ENCODE assay signal across 1 cellular context in the genomic region with DNA sequence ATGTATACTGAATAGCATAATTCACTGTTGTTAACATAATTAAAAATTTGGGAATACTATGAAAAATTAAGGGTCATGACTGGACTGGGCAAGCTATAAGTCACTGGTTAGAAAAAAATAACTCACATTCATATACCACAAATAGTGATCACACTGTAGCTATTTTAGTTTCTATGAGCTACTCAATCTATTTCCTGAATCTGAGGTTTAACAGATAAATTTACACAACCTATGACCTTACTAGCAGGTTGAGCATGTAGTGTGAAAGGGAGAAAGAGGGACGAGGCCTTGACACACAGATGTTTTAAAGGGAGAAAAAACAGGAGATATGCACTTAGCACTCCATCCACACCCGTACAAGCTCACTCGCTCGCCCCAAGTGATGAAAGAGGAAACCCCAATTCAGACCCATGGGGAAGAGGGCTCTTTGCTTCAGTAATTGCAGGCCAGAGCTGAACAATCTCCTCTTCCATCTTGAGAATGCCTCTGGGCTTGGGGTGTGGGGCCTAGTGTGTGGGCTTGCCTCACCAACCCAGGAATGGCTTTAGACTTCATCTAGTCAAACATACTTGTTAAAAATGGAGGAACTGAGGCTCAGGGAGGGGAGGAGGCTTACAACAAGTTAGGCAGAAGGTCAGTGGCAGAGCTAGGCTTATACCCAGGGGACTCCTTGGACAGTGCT.
A peak's percentile ranks its signal among the peaks of the same experiment; 100 is the strongest.
TF ChIP-seq lines count a peak whose summit lies in the region.

No MANE protein-coding gene starts in this region.

TF ChIP-seq in GM12878, 131 proteins besides CTCF, POLR2A, EP300 and RAD21 (continued from another document and continues in another):
- TF ChIP-seq, protein P1, sequence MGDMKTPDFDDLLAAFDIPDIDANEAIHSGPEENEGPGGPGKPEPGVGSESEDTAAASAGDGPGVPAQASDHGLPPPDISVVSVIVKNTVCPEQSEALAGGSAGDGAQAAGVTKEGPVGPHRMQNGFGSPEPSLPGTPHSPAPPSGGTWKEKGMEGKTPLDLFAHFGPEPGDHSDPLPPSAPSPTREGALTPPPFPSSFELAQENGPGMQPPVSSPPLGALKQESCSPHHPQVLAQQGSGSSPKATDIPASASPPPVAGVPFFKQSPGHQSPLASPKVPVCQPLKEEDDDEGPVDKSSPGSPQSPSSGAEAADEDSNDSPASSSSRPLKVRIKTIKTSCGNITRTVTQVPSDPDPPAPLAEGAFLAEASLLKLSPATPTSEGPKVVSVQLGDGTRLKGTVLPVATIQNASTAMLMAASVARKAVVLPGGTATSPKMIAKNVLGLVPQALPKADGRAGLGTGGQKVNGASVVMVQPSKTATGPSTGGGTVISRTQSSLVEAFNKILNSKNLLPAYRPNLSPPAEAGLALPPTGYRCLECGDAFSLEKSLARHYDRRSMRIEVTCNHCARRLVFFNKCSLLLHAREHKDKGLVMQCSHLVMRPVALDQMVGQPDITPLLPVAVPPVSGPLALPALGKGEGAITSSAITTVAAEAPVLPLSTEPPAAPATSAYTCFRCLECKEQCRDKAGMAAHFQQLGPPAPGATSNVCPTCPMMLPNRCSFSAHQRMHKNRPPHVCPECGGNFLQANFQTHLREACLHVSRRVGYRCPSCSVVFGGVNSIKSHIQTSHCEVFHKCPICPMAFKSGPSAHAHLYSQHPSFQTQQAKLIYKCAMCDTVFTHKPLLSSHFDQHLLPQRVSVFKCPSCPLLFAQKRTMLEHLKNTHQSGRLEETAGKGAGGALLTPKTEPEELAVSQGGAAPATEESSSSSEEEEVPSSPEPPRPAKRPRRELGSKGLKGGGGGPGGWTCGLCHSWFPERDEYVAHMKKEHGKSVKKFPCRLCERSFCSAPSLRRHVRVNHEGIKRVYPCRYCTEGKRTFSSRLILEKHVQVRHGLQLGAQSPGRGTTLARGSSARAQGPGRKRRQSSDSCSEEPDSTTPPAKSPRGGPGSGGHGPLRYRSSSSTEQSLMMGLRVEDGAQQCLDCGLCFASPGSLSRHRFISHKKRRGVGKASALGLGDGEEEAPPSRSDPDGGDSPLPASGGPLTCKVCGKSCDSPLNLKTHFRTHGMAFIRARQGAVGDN (IDR thresholded peaks at IDR 0.05) = peak; percentile 97
- peak; percentile 83 for TF ChIP-seq MEF2B (IDR thresholded peaks at IDR 0.05; ENCODE audit: partially characterized antibody, poor library complexity, severe bottlenecking)
- peak in 1 of 2 experiments; percentile 86; a peak in 2 of 4 replicates for TF ChIP-seq ETV6 (conservative IDR thresholded peaks at IDR 0.05 in 1 of 2, IDR thresholded peaks at IDR 0.05 in 1 of 2; ENCODE audit: borderline replicate concordance in 1 of 2, low read depth in 1 of 2)
- TF ChIP-seq FOXM1 (IDR thresholded peaks at IDR 0.05; ENCODE audit: low read depth, low read length) = peak; percentile 75; the same call in 1 of the 2 replicates
- TF ChIP-seq SMARCA5 (IDR thresholded peaks at IDR 0.05) = peak; percentile 69; the same call in 1 of the 2 replicates
- TF ChIP-seq, protein P2, sequence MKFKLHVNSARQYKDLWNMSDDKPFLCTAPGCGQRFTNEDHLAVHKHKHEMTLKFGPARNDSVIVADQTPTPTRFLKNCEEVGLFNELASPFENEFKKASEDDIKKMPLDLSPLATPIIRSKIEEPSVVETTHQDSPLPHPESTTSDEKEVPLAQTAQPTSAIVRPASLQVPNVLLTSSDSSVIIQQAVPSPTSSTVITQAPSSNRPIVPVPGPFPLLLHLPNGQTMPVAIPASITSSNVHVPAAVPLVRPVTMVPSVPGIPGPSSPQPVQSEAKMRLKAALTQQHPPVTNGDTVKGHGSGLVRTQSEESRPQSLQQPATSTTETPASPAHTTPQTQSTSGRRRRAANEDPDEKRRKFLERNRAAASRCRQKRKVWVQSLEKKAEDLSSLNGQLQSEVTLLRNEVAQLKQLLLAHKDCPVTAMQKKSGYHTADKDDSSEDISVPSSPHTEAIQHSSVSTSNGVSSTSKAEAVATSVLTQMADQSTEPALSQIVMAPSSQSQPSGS (IDR thresholded peaks at IDR 0.05; ENCODE audit: low read length) = peak; percentile 44
- TF ChIP-seq, protein P3, sequence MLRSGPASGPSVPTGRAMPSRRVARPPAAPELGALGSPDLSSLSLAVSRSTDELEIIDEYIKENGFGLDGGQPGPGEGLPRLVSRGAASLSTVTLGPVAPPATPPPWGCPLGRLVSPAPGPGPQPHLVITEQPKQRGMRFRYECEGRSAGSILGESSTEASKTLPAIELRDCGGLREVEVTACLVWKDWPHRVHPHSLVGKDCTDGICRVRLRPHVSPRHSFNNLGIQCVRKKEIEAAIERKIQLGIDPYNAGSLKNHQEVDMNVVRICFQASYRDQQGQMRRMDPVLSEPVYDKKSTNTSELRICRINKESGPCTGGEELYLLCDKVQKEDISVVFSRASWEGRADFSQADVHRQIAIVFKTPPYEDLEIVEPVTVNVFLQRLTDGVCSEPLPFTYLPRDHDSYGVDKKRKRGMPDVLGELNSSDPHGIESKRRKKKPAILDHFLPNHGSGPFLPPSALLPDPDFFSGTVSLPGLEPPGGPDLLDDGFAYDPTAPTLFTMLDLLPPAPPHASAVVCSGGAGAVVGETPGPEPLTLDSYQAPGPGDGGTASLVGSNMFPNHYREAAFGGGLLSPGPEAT (IDR thresholded peaks at IDR 0.05; ENCODE audit: low read depth) = peak; percentile 67; the same call in 1 of the 2 replicates
- no peak for TF ChIP-seq CHD2 (IDR thresholded peaks at IDR 0.05; ENCODE audit: borderline replicate concordance, low read depth, low read length)
- TF ChIP-seq ZNF592 (IDR thresholded peaks at IDR 0.05) = peak; percentile 41; the same call in 1 of the 2 replicates
- TF ChIP-seq MTA2 (IDR thresholded peaks at IDR 0.05; ENCODE audit: low read depth) = peak; percentile 60
- TF ChIP-seq NBN (IDR thresholded peaks at IDR 0.05) = 0 out of 2 replicates have a peak, but pooled peaks have one; percentile 41
- TF ChIP-seq SIN3A (IDR thresholded peaks at IDR 0.05; ENCODE audit: low read depth, low read length) = no peak
- peak; percentile 87 for TF ChIP-seq IKZF1 (conservative IDR thresholded peaks at IDR 0.05)
- peak; percentile 60; the same call in 1 of the 2 replicates for TF ChIP-seq CREM (IDR thresholded peaks at IDR 0.05; ENCODE audit: low read depth)
- TF ChIP-seq NR2C1 (IDR thresholded peaks at IDR 0.05) = peak; percentile 82
- no peak for TF ChIP-seq POLR2AphosphoS2 (IDR thresholded peaks at IDR 0.05; ENCODE audit: low read depth, low read length)
- TF ChIP-seq SPI1 (IDR thresholded peaks at IDR 0.05; ENCODE audit: borderline replicate concordance, insufficient read depth, low read depth, low read length) = 0 out of 2 replicates have a peak, but pooled peaks have one; percentile 18
- peak; percentile 66 for TF ChIP-seq EED (IDR thresholded peaks at IDR 0.05; ENCODE audit: low read depth)
- no peak for TF ChIP-seq TCF12 (IDR thresholded peaks at IDR 0.05; ENCODE audit: low read depth, low read length)
- TF ChIP-seq, protein P4, sequence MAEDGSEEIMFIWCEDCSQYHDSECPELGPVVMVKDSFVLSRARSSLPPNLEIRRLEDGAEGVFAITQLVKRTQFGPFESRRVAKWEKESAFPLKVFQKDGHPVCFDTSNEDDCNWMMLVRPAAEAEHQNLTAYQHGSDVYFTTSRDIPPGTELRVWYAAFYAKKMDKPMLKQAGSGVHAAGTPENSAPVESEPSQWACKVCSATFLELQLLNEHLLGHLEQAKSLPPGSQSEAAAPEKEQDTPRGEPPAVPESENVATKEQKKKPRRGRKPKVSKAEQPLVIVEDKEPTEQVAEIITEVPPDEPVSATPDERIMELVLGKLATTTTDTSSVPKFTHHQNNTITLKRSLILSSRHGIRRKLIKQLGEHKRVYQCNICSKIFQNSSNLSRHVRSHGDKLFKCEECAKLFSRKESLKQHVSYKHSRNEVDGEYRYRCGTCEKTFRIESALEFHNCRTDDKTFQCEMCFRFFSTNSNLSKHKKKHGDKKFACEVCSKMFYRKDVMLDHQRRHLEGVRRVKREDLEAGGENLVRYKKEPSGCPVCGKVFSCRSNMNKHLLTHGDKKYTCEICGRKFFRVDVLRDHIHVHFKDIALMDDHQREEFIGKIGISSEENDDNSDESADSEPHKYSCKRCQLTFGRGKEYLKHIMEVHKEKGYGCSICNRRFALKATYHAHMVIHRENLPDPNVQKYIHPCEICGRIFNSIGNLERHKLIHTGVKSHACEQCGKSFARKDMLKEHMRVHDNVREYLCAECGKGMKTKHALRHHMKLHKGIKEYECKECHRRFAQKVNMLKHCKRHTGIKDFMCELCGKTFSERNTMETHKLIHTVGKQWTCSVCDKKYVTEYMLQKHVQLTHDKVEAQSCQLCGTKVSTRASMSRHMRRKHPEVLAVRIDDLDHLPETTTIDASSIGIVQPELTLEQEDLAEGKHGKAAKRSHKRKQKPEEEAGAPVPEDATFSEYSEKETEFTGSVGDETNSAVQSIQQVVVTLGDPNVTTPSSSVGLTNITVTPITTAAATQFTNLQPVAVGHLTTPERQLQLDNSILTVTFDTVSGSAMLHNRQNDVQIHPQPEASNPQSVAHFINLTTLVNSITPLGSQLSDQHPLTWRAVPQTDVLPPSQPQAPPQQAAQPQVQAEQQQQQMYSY (CRISPR knock-in tag; IDR thresholded peaks at IDR 0.05) = peak; percentile 61; the same call in 1 of the 2 replicates
- TF ChIP-seq, protein P5, sequence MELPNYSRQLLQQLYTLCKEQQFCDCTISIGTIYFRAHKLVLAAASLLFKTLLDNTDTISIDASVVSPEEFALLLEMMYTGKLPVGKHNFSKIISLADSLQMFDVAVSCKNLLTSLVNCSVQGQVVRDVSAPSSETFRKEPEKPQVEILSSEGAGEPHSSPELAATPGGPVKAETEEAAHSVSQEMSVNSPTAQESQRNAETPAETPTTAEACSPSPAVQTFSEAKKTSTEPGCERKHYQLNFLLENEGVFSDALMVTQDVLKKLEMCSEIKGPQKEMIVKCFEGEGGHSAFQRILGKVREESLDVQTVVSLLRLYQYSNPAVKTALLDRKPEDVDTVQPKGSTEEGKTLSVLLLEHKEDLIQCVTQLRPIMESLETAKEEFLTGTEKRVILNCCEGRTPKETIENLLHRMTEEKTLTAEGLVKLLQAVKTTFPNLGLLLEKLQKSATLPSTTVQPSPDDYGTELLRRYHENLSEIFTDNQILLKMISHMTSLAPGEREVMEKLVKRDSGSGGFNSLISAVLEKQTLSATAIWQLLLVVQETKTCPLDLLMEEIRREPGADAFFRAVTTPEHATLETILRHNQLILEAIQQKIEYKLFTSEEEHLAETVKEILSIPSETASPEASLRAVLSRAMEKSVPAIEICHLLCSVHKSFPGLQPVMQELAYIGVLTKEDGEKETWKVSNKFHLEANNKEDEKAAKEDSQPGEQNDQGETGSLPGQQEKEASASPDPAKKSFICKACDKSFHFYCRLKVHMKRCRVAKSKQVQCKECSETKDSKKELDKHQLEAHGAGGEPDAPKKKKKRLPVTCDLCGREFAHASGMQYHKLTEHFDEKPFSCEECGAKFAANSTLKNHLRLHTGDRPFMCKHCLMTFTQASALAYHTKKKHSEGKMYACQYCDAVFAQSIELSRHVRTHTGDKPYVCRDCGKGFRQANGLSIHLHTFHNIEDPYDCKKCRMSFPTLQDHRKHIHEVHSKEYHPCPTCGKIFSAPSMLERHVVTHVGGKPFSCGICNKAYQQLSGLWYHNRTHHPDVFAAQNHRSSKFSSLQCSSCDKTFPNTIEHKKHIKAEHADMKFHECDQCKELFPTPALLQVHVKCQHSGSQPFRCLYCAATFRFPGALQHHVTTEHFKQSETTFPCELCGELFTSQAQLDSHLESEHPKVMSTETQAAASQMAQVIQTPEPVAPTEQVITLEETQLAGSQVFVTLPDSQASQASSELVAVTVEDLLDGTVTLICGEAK (IDR thresholded peaks at IDR 0.05; ENCODE audit: borderline replicate concordance) = no peak
- no peak for TF ChIP-seq HCFC1 (IDR thresholded peaks at IDR 0.05; ENCODE audit: low read length)
